In the genomic region with DNA sequence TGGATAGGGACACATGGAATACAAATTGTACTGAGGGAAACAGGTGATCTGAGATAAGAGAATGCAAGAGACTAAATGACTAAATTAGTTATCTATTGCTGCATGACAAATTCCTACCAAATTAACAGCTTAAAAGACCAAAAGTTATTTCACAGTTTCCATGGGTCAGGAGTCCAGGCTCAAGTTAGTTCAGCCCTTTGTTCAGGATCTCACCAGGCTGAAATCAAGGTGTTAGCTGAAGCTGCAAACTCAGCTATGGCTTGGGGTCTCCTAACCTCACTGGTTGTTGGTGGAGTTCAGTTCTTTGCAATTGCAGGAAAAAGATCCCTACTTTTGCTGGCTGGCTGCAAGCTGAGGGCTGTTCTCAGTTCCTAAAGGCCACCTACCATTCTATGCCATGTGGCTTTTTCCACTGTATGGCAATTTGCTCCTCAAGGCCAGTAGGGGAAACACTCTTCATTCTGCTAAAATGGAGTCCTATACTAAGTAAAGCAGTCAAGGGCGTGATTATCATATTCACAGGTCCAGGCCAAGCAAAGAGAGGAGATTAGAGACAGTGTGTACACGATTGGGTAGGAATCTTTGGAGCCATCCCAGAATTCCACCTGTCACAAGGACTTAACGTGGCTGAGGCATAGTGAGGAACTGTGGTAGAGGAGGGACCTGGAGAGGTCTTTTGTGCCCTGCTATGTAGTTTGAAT, we compare ENCODE assay signal across 27 cellular contexts. TPM values are rescaled to one million over a fixed set of nuclear protein-coding genes. Genes with fewer than 3 reads are reported as not detected.
DNase-seq lines count a peak whose midpoint lies in the region; ATAC-seq and TF ChIP-seq lines count a peak whose summit lies in the region.
"Had no signal": no experiment of that assay in that cellular context is flagged by ENCODE, and none has a peak within 500 bp of the region (broad histone marks: within the 10 kb centered on the region; RNA-seq: fewer than 3 reads in every experiment).

No MANE protein-coding gene starts in this region.

- H3K9me2 ChIP-seq in hepatocyte (replicated peaks; ENCODE audit: insufficient read depth) = no peaks in the 10 kb centered on the region

- no peaks in the 10 kb centered on the region for H3K27me3 ChIP-seq in heart right ventricle
- no peaks in the 10 kb centered on the region for H3K27me3 ChIP-seq in hepatocyte
- H3K27me3 ChIP-seq in BE2C = no peaks in the 10 kb centered on the region

- intact Hi-C loops in heart right ventricle (cut with DNase I) (no loop called here), cardiac septum (cut with DNase I) (loop anchor here (5.0 kb wide), 1 partner anchor 51 kb away; the partner anchor contains the start of gene THRB)

- H3K36me3 Mint-ChIP-seq in nephron (ENCODE audit: low read depth) = no peaks in the 10 kb centered on the region
- H3K36me3 Mint-ChIP-seq: CD4-positive, alpha-beta memory T cell had no signal

- H3K4me1 Mint-ChIP-seq in nephron = no peaks in the 10 kb centered on the region
- H3K4me1 Mint-ChIP-seq: CD4-positive, alpha-beta memory T cell had no signal

- no peak overlapping the region for H3K4me3 Mint-ChIP-seq in nephron
- H3K4me3 Mint-ChIP-seq: CD4-positive, alpha-beta memory T cell had no signal

- WGBS in heart right ventricle, 2 donors = 41 to 54% methylated on average over 3 of the region's 3 CpGs
- WGBS in hepatocyte (ENCODE audit: low lambda C conversion rate, missing lambda C conversion rate) = 88% methylated on average over 3 of the region's 3 CpGs

- no peaks in the 10 kb centered on the region for H3K27me3 Mint-ChIP-seq in nephron (ENCODE audit: low read depth)
- H3K27me3 Mint-ChIP-seq: CD4-positive, alpha-beta memory T cell had no signal

- TF ChIP-seq CTCF in heart right ventricle (IDR thresholded peaks at IDR 0.05) (no peak), hepatocyte (IDR thresholded peaks at IDR 0.05; ENCODE audit: poor library complexity) (no peak), nephron (IDR thresholded peaks at IDR 0.05; ENCODE audit: unreplicated experiment in 3 of 3) (no peak), BE2C (IDR thresholded peaks at IDR 0.05; ENCODE audit: low read depth, low read length) (no peak)

- H4K20me1 ChIP-seq in hepatocyte (ENCODE audit: insufficient read depth, poor library complexity, severe bottlenecking) = no peaks in the 10 kb centered on the region

- peak overlapping the region in 2 of 3 experiments; percentile 28 to 52 for H3K27ac Mint-ChIP-seq in nephron
- H3K27ac Mint-ChIP-seq: CD4-positive, alpha-beta memory T cell had no signal

- peaks cover 0 to 26% (median 8%) of the 10 kb centered on the region in 9 donors for H3K4me1 ChIP-seq in heart right ventricle
- H3K4me1 ChIP-seq in hepatocyte (ENCODE audit: insufficient read depth) = peaks cover 26% of the 10 kb centered on the region
- no peaks in the 10 kb centered on the region for H3K4me1 ChIP-seq in BE2C
- H3K4me1 ChIP-seq: HAP-1 had no signal

- H3K79me2 ChIP-seq in hepatocyte = peaks cover 94% of the 10 kb centered on the region

- H3K4me3 ChIP-seq in heart right ventricle = no peak overlapping the region
- H3K4me3 ChIP-seq in hepatocyte = no peak overlapping the region
- H3K4me3 ChIP-seq in BE2C (ENCODE audit: low read depth, low read length) = no peak overlapping the region
- H3K4me3 ChIP-seq: GM23248, HAP-1, SK-N-MC had no signal

- H3K9me3 ChIP-seq in heart right ventricle (no peaks in the 10 kb centered on the region), hepatocyte (ENCODE audit: low read depth) (no peaks in the 10 kb centered on the region), BE2C (no peaks in the 10 kb centered on the region)
- H3K9me3 ChIP-seq: HAP-1 had no signal

- DNase-seq in heart right ventricle (no peak), cardiac septum (ENCODE audit: low spot score) (no peak), hepatocyte (ENCODE audit: low spot score) (no peak), BE2C (no peak)
- DNase-seq: C1 segment of cervical spinal cord; CD4-positive, alpha-beta memory T cell; COR-L47; DMS53; GM23248; IMR-90; MM.1S; NCI-H1048; NCI-H1417; NCI-H1694; NCI-H2029 treated with DMSO at 0.1 percent for 48 hours; NCI-H2227 treated with DMSO at 0.1 percent for 48 hours; NCI-H526 treated with DMSO at 0.1 percent for 48 hours; SIG-M5 had no signal

- H2AFZ ChIP-seq in hepatocyte = no peak overlapping the region
- H2AFZ ChIP-seq: GM23248 had no signal

- ATAC-seq in heart right ventricle (peak in 5 of 8 donors; percentile 22 to 63 (median 49)), GM21576 (IDR thresholded peaks at IDR 0.05; ENCODE audit: unreplicated experiment) (no peak), HG02840 (IDR thresholded peaks at IDR 0.05; ENCODE audit: low FRiP score, unreplicated experiment) (no peak)
- ATAC-seq: Panc1 had no signal

- H3K4me2 ChIP-seq in hepatocyte = no peak overlapping the region
- H3K4me2 ChIP-seq: KMS-11 had no signal

- H3K27ac ChIP-seq in heart right ventricle = peak overlapping the region in 4 of 10 donors; percentile 18 to 38 (median 26)
- peak overlapping the region; percentile 49 for H3K27ac ChIP-seq in hepatocyte
- H3K27ac ChIP-seq: GM23248, KMS-11, RWPE1, SK-N-MC had no signal

- no peaks in the 10 kb centered on the region for H3K36me3 ChIP-seq in heart right ventricle
- no peaks in the 10 kb centered on the region for H3K36me3 ChIP-seq in hepatocyte (replicated peaks; ENCODE audit: insufficient read depth, low read depth)
- H3K36me3 ChIP-seq in BE2C = no peaks in the 10 kb centered on the region
- H3K36me3 ChIP-seq: HAP-1 had no signal

- no peaks in the 10 kb centered on the region for H3K9me3 Mint-ChIP-seq in nephron
- H3K9me3 Mint-ChIP-seq: CD4-positive, alpha-beta memory T cell had no signal

RNA-seq across cellular contexts. Expression of gene THRB, which starts 53.7 kb away (rescaled TPM):
- 10 to 100 TPM; 14.4 to 32.8 (median 26.4) TPM for total RNA-seq in heart right ventricle
- 1 to 10 TPM; 3.8 to 5.2 TPM for polyA plus RNA-seq in heart right ventricle
- total RNA-seq in cardiac septum = 27.2 TPM
- total RNA-seq in hepatocyte = 60.0 and 66.4 TPM in 2 replicates
- polyA plus RNA-seq in hepatocyte = 26.8 and 28.1 TPM in 2 replicates
- polyA plus RNA-seq in BE2C (2012; ENCODE audit: insufficient read depth, insufficient read length, low read depth) = not detected
- total RNA-seq: CD4-positive, alpha-beta memory T cell; G401 had no signal
- polyA plus RNA-seq: IMR-90 had no signal

Comparison
In these comparisons a context has a peak if more than half of its experiments do, and no peak if none do; other contexts are left out.
1. ATAC-seq: peak in heart right ventricle (5 of 8); none in GM21576 (single experiment) and HG02840 (single experiment).